In the genomic region with DNA sequence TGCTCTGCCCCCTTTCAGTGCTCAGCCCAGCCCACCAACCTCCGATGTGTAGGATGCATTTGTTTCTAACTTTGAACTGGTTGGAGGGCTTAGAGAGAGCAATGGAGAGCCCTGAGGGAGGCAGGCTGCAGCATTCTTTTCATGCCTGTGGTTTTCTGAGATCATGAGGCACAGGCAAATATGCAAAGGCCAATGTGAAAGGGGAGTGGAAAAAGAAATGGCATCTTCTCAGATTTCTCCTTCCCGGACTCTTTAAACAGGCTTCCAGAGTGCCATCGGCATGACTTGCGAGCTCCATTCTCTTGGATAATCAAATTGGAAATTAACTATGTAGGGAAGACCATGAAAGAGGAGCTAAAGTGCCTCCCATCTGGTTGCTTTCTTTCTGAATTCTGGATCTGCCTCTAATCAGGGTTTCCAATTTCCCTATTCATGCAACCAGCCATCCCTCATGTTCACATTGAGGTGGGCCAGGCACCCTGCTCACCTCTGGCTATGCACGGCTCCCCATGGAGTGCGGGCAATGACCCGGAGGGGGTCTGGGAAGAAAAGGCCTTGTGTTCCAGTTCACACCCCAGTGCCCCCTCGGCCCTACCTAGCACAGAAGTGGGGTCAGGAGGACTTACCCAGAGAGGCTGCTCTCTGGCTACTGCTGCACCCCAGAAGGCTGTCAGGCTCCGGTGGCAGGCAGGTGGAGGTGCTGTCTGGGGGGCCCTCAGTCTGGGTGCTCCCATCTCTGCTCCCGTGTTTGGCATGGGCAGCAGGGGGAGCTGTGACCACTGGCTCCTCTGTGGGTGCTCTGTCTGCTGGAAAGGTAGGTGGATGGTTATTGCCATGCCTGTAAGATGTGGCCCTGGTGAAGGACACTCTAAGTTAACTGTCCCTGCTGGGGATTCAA, we compare ENCODE assay signal across 1 cellular context.
TF ChIP-seq lines count a peak whose summit lies in the region.

No MANE protein-coding gene starts in this region.

TF ChIP-seq in HepG2, 621 proteins besides CTCF, POLR2A, EP300 and RAD21 (continued from another document and continues in another):
- TF ChIP-seq SMYD3 (CRISPR knock-in tag; IDR thresholded peaks at IDR 0.05): no peak
- TF ChIP-seq NR2F1 (CRISPR knock-in tag; IDR thresholded peaks at IDR 0.05): 0 out of 4 replicates have a peak, but pooled peaks of 1 of the 2 experiments have one; percentile 31
- no peak for TF ChIP-seq THAP9 (CRISPR knock-in tag; IDR thresholded peaks at IDR 0.05; ENCODE audit: borderline replicate concordance)
- TF ChIP-seq ZNF281 (CRISPR knock-in tag; IDR thresholded peaks at IDR 0.05; ENCODE audit: borderline replicate concordance): no peak
- TF ChIP-seq NFYC (CRISPR knock-in tag; IDR thresholded peaks at IDR 0.05): no peak
- no peak for TF ChIP-seq TARDBP (CRISPR knock-in tag; IDR thresholded peaks at IDR 0.05)
- TF ChIP-seq, protein P1, sequence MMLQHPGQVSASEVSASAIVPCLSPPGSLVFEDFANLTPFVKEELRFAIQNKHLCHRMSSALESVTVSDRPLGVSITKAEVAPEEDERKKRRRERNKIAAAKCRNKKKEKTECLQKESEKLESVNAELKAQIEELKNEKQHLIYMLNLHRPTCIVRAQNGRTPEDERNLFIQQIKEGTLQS (CRISPR knock-in tag; IDR thresholded peaks at IDR 0.05): no peak
- TF ChIP-seq, protein P2, sequence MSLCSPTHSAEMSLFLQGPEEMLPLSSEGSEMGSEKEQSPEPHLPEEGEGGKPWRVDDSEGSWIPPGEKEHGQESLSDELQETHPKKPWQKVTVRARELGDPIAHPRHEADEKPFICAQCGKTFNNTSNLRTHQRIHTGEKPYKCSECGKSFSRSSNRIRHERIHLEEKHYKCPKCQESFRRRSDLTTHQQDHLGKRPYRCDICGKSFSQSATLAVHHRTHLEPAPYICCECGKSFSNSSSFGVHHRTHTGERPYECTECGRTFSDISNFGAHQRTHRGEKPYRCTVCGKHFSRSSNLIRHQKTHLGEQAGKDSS (CRISPR knock-in tag; IDR thresholded peaks at IDR 0.05; ENCODE audit: borderline replicate concordance, low read depth): peak; percentile 27; the same call in 1 of the 2 replicates
- TF ChIP-seq ATRX (CRISPR knock-in tag; IDR thresholded peaks at IDR 0.05; ENCODE audit: borderline replicate concordance): no peak
- TF ChIP-seq ZNF788 (CRISPR knock-in tag; IDR thresholded peaks at IDR 0.05; ENCODE audit: borderline replicate concordance): no peak
- TF ChIP-seq, protein P3, sequence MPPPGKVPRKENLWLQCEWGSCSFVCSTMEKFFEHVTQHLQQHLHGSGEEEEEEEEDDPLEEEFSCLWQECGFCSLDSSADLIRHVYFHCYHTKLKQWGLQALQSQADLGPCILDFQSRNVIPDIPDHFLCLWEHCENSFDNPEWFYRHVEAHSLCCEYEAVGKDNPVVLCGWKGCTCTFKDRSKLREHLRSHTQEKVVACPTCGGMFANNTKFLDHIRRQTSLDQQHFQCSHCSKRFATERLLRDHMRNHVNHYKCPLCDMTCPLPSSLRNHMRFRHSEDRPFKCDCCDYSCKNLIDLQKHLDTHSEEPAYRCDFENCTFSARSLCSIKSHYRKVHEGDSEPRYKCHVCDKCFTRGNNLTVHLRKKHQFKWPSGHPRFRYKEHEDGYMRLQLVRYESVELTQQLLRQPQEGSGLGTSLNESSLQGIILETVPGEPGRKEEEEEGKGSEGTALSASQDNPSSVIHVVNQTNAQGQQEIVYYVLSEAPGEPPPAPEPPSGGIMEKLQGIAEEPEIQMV (CRISPR knock-in tag; IDR thresholded peaks at IDR 0.05; ENCODE audit: low read depth): no peak
- TF ChIP-seq, protein P4, sequence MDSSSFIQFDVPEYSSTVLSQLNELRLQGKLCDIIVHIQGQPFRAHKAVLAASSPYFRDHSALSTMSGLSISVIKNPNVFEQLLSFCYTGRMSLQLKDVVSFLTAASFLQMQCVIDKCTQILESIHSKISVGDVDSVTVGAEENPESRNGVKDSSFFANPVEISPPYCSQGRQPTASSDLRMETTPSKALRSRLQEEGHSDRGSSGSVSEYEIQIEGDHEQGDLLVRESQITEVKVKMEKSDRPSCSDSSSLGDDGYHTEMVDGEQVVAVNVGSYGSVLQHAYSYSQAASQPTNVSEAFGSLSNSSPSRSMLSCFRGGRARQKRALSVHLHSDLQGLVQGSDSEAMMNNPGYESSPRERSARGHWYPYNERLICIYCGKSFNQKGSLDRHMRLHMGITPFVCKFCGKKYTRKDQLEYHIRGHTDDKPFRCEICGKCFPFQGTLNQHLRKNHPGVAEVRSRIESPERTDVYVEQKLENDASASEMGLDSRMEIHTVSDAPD (CRISPR knock-in tag; IDR thresholded peaks at IDR 0.05): no peak
- no peak for TF ChIP-seq REPIN1 (CRISPR knock-in tag; IDR thresholded peaks at IDR 0.05; ENCODE audit: borderline replicate concordance, low read depth)
- TF ChIP-seq, protein P5, sequence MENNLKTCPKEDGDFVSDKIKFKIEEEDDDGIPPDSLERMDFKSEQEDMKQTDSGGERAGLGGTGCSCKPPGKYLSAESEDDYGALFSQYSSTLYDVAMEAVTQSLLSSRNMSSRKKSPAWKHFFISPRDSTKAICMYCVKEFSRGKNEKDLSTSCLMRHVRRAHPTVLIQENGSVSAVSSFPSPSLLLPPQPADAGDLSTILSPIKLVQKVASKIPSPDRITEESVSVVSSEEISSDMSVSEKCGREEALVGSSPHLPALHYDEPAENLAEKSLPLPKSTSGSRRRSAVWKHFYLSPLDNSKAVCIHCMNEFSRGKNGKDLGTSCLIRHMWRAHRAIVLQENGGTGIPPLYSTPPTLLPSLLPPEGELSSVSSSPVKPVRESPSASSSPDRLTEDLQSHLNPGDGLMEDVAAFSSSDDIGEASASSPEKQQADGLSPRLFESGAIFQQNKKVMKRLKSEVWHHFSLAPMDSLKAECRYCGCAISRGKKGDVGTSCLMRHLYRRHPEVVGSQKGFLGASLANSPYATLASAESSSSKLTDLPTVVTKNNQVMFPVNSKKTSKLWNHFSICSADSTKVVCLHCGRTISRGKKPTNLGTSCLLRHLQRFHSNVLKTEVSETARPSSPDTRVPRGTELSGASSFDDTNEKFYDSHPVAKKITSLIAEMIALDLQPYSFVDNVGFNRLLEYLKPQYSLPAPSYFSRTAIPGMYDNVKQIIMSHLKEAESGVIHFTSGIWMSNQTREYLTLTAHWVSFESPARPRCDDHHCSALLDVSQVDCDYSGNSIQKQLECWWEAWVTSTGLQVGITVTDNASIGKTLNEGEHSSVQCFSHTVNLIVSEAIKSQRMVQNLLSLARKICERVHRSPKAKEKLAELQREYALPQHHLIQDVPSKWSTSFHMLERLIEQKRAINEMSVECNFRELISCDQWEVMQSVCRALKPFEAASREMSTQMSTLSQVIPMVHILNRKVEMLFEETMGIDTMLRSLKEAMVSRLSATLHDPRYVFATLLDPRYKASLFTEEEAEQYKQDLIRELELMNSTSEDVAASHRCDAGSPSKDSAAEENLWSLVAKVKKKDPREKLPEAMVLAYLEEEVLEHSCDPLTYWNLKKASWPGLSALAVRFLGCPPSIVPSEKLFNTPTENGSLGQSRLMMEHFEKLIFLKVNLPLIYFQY (CRISPR knock-in tag; IDR thresholded peaks at IDR 0.05; ENCODE audit: borderline replicate concordance): no peak
- TF ChIP-seq DRAP1 (CRISPR knock-in tag; IDR thresholded peaks at IDR 0.05): no peak
- TF ChIP-seq, protein P6, sequence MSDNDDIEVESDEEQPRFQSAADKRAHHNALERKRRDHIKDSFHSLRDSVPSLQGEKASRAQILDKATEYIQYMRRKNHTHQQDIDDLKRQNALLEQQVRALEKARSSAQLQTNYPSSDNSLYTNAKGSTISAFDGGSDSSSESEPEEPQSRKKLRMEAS (IDR thresholded peaks at IDR 0.05): 0 out of 2 replicates have a peak, but pooled peaks have one; percentile 11
- TF ChIP-seq NFIB (CRISPR knock-in tag; IDR thresholded peaks at IDR 0.05; ENCODE audit: borderline replicate concordance): no peak
- TF ChIP-seq, protein P7, sequence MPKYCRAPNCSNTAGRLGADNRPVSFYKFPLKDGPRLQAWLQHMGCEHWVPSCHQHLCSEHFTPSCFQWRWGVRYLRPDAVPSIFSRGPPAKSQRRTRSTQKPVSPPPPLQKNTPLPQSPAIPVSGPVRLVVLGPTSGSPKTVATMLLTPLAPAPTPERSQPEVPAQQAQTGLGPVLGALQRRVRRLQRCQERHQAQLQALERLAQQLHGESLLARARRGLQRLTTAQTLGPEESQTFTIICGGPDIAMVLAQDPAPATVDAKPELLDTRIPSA (CRISPR knock-in tag; IDR thresholded peaks at IDR 0.05; ENCODE audit: borderline replicate concordance): no peak
- no peak for TF ChIP-seq ZSCAN29 (CRISPR knock-in tag; conservative IDR thresholded peaks at IDR 0.05)
- TF ChIP-seq ZNF274 (CRISPR knock-in tag; IDR thresholded peaks at IDR 0.05): no peak
- TF ChIP-seq DR1 (CRISPR knock-in tag; IDR thresholded peaks at IDR 0.05): no peak
- TF ChIP-seq ZNF263 (CRISPR knock-in tag; IDR thresholded peaks at IDR 0.05): peak; percentile 65; the same call in 1 of the 2 replicates
- no peak for TF ChIP-seq ZNF747 (CRISPR knock-in tag; IDR thresholded peaks at IDR 0.05; ENCODE audit: borderline replicate concordance)
- TF ChIP-seq ZNF619 (CRISPR knock-in tag; IDR thresholded peaks at IDR 0.05): no peak
- TF ChIP-seq ARID2 (CRISPR knock-in tag; IDR thresholded peaks at IDR 0.05; ENCODE audit: borderline replicate concordance): no peak
- no peak for TF ChIP-seq CEBPB (IDR thresholded peaks at IDR 0.05; ENCODE audit: borderline replicate concordance, low read depth, low read length)
- TF ChIP-seq ISX (CRISPR knock-in tag; conservative IDR thresholded peaks at IDR 0.05): no peak
- TF ChIP-seq, protein P8, sequence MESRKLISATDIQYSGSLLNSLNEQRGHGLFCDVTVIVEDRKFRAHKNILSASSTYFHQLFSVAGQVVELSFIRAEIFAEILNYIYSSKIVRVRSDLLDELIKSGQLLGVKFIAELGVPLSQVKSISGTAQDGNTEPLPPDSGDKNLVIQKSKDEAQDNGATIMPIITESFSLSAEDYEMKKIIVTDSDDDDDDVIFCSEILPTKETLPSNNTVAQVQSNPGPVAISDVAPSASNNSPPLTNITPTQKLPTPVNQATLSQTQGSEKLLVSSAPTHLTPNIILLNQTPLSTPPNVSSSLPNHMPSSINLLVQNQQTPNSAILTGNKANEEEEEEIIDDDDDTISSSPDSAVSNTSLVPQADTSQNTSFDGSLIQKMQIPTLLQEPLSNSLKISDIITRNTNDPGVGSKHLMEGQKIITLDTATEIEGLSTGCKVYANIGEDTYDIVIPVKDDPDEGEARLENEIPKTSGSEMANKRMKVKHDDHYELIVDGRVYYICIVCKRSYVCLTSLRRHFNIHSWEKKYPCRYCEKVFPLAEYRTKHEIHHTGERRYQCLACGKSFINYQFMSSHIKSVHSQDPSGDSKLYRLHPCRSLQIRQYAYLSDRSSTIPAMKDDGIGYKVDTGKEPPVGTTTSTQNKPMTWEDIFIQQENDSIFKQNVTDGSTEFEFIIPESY (CRISPR knock-in tag; IDR thresholded peaks at IDR 0.05): peak; percentile 40; the same call in 1 of the 2 replicates
- TF ChIP-seq HOXD1 (CRISPR knock-in tag; IDR thresholded peaks at IDR 0.05): no peak
- TF ChIP-seq ZNF451 (CRISPR knock-in tag; IDR thresholded peaks at IDR 0.05): no peak
- no peak for TF ChIP-seq ZNF713 (CRISPR knock-in tag; IDR thresholded peaks at IDR 0.05)
- no peak for TF ChIP-seq ATF7 (IDR thresholded peaks at IDR 0.05)
- no peak for TF ChIP-seq ATF7 (CRISPR knock-in tag; IDR thresholded peaks at IDR 0.05)
- TF ChIP-seq ZNF883 (CRISPR knock-in tag; IDR thresholded peaks at IDR 0.05; ENCODE audit: not compliant biosample characterization): no peak
- no peak for TF ChIP-seq POLR2AphosphoS5 (IDR thresholded peaks at IDR 0.05; ENCODE audit: low read depth, low read length)
- TF ChIP-seq KLF6 (CRISPR knock-in tag; IDR thresholded peaks at IDR 0.05): no peak
